Comparison of ENCODE assay signal across 9 cellular contexts in the genomic region with DNA sequence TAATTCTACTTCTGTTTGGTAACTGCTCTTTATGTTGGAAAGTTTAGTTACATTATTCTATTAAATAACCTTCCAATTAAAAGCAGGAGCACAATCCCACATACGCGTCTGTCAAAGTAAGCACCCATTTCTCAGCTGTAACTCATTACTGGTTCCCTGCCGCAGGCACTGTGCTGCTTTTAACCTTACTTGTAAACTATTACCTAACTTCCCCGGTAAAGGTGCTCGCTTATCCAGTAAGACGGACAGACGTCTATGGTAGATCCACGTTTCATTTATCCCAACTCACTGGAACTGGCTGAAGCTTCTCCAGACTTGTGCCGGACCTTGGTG. TPM values are rescaled to one million over a fixed set of nuclear protein-coding genes. Genes with fewer than 3 reads are reported as not detected.
DNase-seq lines count a peak whose midpoint lies in the region; ATAC-seq and TF ChIP-seq lines count a peak whose summit lies in the region.
"Had no signal": no experiment of that assay in that cellular context is flagged by ENCODE, and none has a peak within 500 bp of the region (broad histone marks: within the 10 kb centered on the region; RNA-seq: fewer than 3 reads in every experiment).

No MANE protein-coding gene starts in this region.

- ATAC-seq in stimulated activated naive CD8-positive, alpha-beta T cell treated with anti-CD3 and anti-CD28 coated beads, Interleukin-15, Interleukin-2, amounts not matched to agents 100 U/mL and 50 U/mL, for 24 hours, result no peak
- ATAC-seq in HG03432 (IDR thresholded peaks at IDR 0.05; ENCODE audit: unreplicated experiment) (peak; percentile 6), aorta (ENCODE audit: low FRiP score) (no peak)

- H3K4me1 ChIP-seq in mesenchymal stem cell (ENCODE audit: control insufficient read depth, insufficient read depth, low read depth, low read length), result peaks cover 9% of the 10 kb centered on the region
- H3K4me1 ChIP-seq in aorta (ENCODE audit: control insufficient read depth in 1 of 2, insufficient read depth in 2 of 2, low read length in 2 of 2), result peaks cover 0 to 1% of the 10 kb centered on the region in 2 donors
- no peaks in the 10 kb centered on the region for H3K4me1 ChIP-seq in SJCRH30

- H2AK5ac ChIP-seq in mesenchymal stem cell (ENCODE audit: low read length, severe bottlenecking), result no peak overlapping the region

- H3K4me2 ChIP-seq in mesenchymal stem cell (ENCODE audit: low read length, poor library complexity, severe bottlenecking), result peak overlapping the region; percentile 99

- H3K27me3 ChIP-seq in mesenchymal stem cell (ENCODE audit: control insufficient read depth in 1 of 2, insufficient read depth in 1 of 2, low read length in 2 of 2) (peaks cover 18 to 21% of the 10 kb centered on the region in 2 experiments), aorta (ENCODE audit: control insufficient read depth in 1 of 2, insufficient read depth in 2 of 2, low read length in 1 of 2) (no peaks in the 10 kb centered on the region), SJCRH30 (no peaks in the 10 kb centered on the region)

- intact Hi-C loops in aorta (cut with DNase I), result no loop called here

- no peak overlapping the region for H4K91ac ChIP-seq in mesenchymal stem cell (ENCODE audit: low read length)

- H3K9me3 Mint-ChIP-seq in stimulated activated naive CD8-positive, alpha-beta T cell treated with anti-CD3 and anti-CD28 coated beads, Interleukin-15, Interleukin-2, amounts not matched to agents 100 ng/mL and 50 ng/mL, for 24 hours, result no peaks in the 10 kb centered on the region

- H2BK5ac ChIP-seq in mesenchymal stem cell (ENCODE audit: low read depth, low read length, poor library complexity, severe bottlenecking), result no peak overlapping the region

- no peaks in the 10 kb centered on the region for H3K27me3 Mint-ChIP-seq in stimulated activated naive CD8-positive, alpha-beta T cell treated with anti-CD3 and anti-CD28 coated beads, Interleukin-15, Interleukin-2, amounts not matched to agents 100 ng/mL and 50 ng/mL, for 24 hours

- no peak for TF ChIP-seq CTCF in astrocyte of the spinal cord (IDR thresholded peaks at IDR 0.05; ENCODE audit: low read depth, low read length)

- no peak overlapping the region for H3K9ac ChIP-seq in mesenchymal stem cell (ENCODE audit: low read length)

- H3K14ac ChIP-seq in mesenchymal stem cell (ENCODE audit: low read length in 2 of 2), result no peak overlapping the region

- no peak overlapping the region for H3K4ac ChIP-seq in mesenchymal stem cell (ENCODE audit: low read depth in 1 of 2, low read length in 2 of 2)

- H4K8ac ChIP-seq in mesenchymal stem cell (ENCODE audit: low read length), result no peak overlapping the region

- no peak for DNase-seq in stimulated activated naive CD8-positive, alpha-beta T cell treated with anti-CD3 and anti-CD28 coated beads, Interleukin-15, Interleukin-2, amounts not matched to agents 100 U/mL and 50 U/mL, for 24 hours
- DNase-seq in astrocyte of the spinal cord (ENCODE audit: low read depth, low spot score) (no peak), mesenchymal stem cell (no peak), aorta (no peak), NCI-H1048 (lab: John Stamatoyannopoulos, UW) (no peak), SJCRH30 (no peak)

- no peak overlapping the region for H3K18ac ChIP-seq in mesenchymal stem cell (ENCODE audit: low read depth in 1 of 2, low read length in 2 of 2)

- H2BK120ac ChIP-seq in mesenchymal stem cell (ENCODE audit: low read depth, low read length), result no peak overlapping the region

- H2BK12ac ChIP-seq in mesenchymal stem cell (ENCODE audit: low read length in 2 of 2), result no peak overlapping the region

- 13% methylated on average over 9 of the region's 9 CpGs for WGBS in mesenchymal stem cell
- whole genome bisulfite sequencing in aorta, 2 donors, result 2% methylated on average over 9 of the region's 9 CpGs

- H2BK15ac ChIP-seq in mesenchymal stem cell (ENCODE audit: low read depth, poor library complexity, severe bottlenecking), result no peak overlapping the region

- H3K27ac ChIP-seq in mesenchymal stem cell (ENCODE audit: low read length, poor library complexity, severe bottlenecking) (no peak overlapping the region), aorta (ENCODE audit: low read depth in 1 of 2, low read length in 2 of 2) (no peak overlapping the region), SJCRH30 (no peak overlapping the region)
- H3K27ac ChIP-seq: epithelial cell of prostate had no signal

- no peaks in the 10 kb centered on the region for H3K36me3 Mint-ChIP-seq in stimulated activated naive CD8-positive, alpha-beta T cell treated with anti-CD3 and anti-CD28 coated beads, Interleukin-15, Interleukin-2, amounts not matched to agents 100 ng/mL and 50 ng/mL, for 24 hours (ENCODE audit: low read depth)

- H3K9me3 ChIP-seq in mesenchymal stem cell (ENCODE audit: control insufficient read depth, low read length) (no peaks in the 10 kb centered on the region), aorta (ENCODE audit: control insufficient read depth, low read length) (no peaks in the 10 kb centered on the region), SJCRH30 (replicated peaks) (no peaks in the 10 kb centered on the region)

- in situ Hi-C loops in astrocyte of the spinal cord (cut with HindIII; ENCODE audit: low sequenced_read_pairs), result no loop called here

- no peaks in the 10 kb centered on the region for H3K79me1 ChIP-seq in mesenchymal stem cell (replicated peaks; ENCODE audit: low read length, poor library complexity, severe bottlenecking)

- H2AFZ ChIP-seq in mesenchymal stem cell (ENCODE audit: low read depth, low read length), result no peak overlapping the region

- H3K36me3 ChIP-seq in mesenchymal stem cell (ENCODE audit: control insufficient read depth in 1 of 2, insufficient read depth in 2 of 2, low read depth in 1 of 2, low read length in 2 of 2), result no peaks in the 10 kb centered on the region
- no peaks in the 10 kb centered on the region for H3K36me3 ChIP-seq in aorta (ENCODE audit: control insufficient read depth in 1 of 2, insufficient read depth in 2 of 2, low read length in 1 of 2)
- H3K36me3 ChIP-seq in SJCRH30, result no peaks in the 10 kb centered on the region

- no peak overlapping the region for H3K23ac ChIP-seq in mesenchymal stem cell (ENCODE audit: low read length in 2 of 2)

- H3K4me3 ChIP-seq in astrocyte of the spinal cord (ENCODE audit: low read depth, low read length) (peak overlapping the region; percentile 57), mesenchymal stem cell (ENCODE audit: insufficient read depth in 1 of 2, low read depth in 1 of 2, low read length in 2 of 2) (peak overlapping the region in 1 of 2 experiments; percentile 87), aorta (ENCODE audit: low read length in 2 of 2) (peak overlapping the region; percentile 96 to 98), SJCRH30 (no peak overlapping the region)

- peaks cover 51% of the 10 kb centered on the region for H3K4me1 Mint-ChIP-seq in stimulated activated naive CD8-positive, alpha-beta T cell treated with anti-CD3 and anti-CD28 coated beads, Interleukin-15, Interleukin-2, amounts not matched to agents 100 ng/mL and 50 ng/mL, for 24 hours (ENCODE audit: low read depth)

- peak overlapping the region; percentile 98 for H3K4me3 Mint-ChIP-seq in stimulated activated naive CD8-positive, alpha-beta T cell treated with anti-CD3 and anti-CD28 coated beads, Interleukin-15, Interleukin-2, amounts not matched to agents 100 ng/mL and 50 ng/mL, for 24 hours

- H3K27ac Mint-ChIP-seq in stimulated activated naive CD8-positive, alpha-beta T cell treated with anti-CD3 and anti-CD28 coated beads, Interleukin-15, Interleukin-2, amounts not matched to agents 100 ng/mL and 50 ng/mL, for 24 hours, result peak overlapping the region; percentile 89

RNA-seq across cellular contexts. Expression of gene ENPP4, which starts 0.5 kb away (rescaled TPM):
- 0.14 TPM for polyA plus RNA-seq in mesenchymal stem cell (2013, experiment 1 of 2)
- 0.18 TPM for polyA plus RNA-seq in mesenchymal stem cell (2013, experiment 2 of 2)
- total RNA-seq in aorta, result 10 to 100 TPM; 20.4 to 27.0 TPM
- polyA plus RNA-seq in aorta, result 10 to 100 TPM; 10.1 to 11.7 TPM
- 0.23 and 0.32 TPM in 2 replicates for total RNA-seq in SJCRH30 (2014; rRNA removed; shearing (Covaris generic))

RNA-seq across cellular contexts. Expression of gene ENPP5, which starts 41.5 kb away (rescaled TPM):
- polyA plus RNA-seq in mesenchymal stem cell (2013, experiment 1 of 2), result 0.03 TPM
- 0.01 TPM for polyA plus RNA-seq in mesenchymal stem cell (2013, experiment 2 of 2)
- total RNA-seq in aorta, result 1 to 10 TPM; 3.7 to 4.0 TPM
- polyA plus RNA-seq in aorta, result 1 to 10 TPM; 1.7 to 2.9 TPM
- total RNA-seq in SJCRH30 (2014; rRNA removed; shearing (Covaris generic)), result not detected in 2 replicates

Comparison
In these comparisons a context has a peak if more than half of its experiments do, and no peak if none do; other contexts are left out.
1. RNA of gene ENPP4, which starts 0.5 kb away (total RNA-seq): 20.4 to 27.0 TPM in aorta; 0.23 to 0.32 TPM in SJCRH30; every median in the first group is over 10 times any median in the second.